21 cellular contexts compared by ENCODE assay signal in the genomic region with DNA sequence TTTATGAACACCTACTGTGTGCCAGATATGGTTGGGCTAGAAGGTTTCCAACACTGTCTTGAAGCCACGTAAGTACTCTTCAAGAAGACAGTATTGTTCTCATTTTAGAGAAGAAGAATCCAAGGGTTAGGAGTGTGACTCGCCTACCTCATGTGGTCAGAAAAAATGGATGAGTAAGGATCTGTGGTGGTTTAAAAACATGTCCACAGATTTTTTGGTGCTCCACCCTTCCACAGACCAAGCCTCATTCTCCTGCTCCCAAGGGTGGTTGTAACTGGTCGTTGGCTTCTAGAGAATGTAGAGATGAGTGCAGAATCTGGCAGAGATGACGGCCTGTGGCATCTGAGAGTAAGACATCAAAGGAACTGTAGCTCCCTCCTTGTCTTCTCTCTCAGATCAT.
DNase-seq lines count a peak whose midpoint lies in the region; ATAC-seq lines count a peak whose summit lies in the region.
"Had no signal": no experiment of that assay in that cellular context is flagged by ENCODE, and none has a peak within 500 bp of the region (broad histone marks: within the 10 kb centered on the region; RNA-seq: fewer than 3 reads in every experiment).

No MANE protein-coding gene starts in this region.

- no peaks in the 10 kb centered on the region for H3K9me3 Mint-ChIP-seq in stimulated activated naive CD8-positive, alpha-beta T cell treated with anti-CD3 and anti-CD28 coated beads, Interleukin-15, amount 100 ng/mL, for 72 hours
- H3K9me3 Mint-ChIP-seq: activated naive CD4-positive, alpha-beta T cell treated with anti-CD3 and anti-CD28 coated beads, Interleukin-2, amount 10 ng/mL, durations not matched to agents 7 days and 5 days had no signal

- H3K9me3 ChIP-seq in adipocyte (ENCODE audit: control insufficient read depth, low read length): no peaks in the 10 kb centered on the region
- H3K9me3 ChIP-seq: A549, psoas muscle had no signal

- H3K36me3 ChIP-seq in adipocyte (ENCODE audit: control insufficient read depth, insufficient read depth, low read length, severe bottlenecking): no peaks in the 10 kb centered on the region
- H3K36me3 ChIP-seq: WERI-Rb-1 had no signal

- ATAC-seq in stimulated activated naive CD8-positive, alpha-beta T cell treated with anti-CD3 and anti-CD28 coated beads, Interleukin-15, amount 100 ng/mL, for 72 hours: no peak
- ATAC-seq: A549, psoas muscle, T-helper 17 cell had no signal

- no peak overlapping the region for H3K4me3 ChIP-seq in adipocyte (ENCODE audit: low read length)
- H3K4me3 ChIP-seq: A549, psoas muscle, smooth muscle cell had no signal

- H3K27me3 Mint-ChIP-seq in stimulated activated naive CD8-positive, alpha-beta T cell treated with anti-CD3 and anti-CD28 coated beads, Interleukin-15, amount 100 ng/mL, for 72 hours: no peaks in the 10 kb centered on the region
- H3K27me3 Mint-ChIP-seq: activated naive CD4-positive, alpha-beta T cell treated with anti-CD3 and anti-CD28 coated beads, Interleukin-2, amount 10 ng/mL, durations not matched to agents 7 days and 5 days; T-helper 17 cell had no signal

- H3K27me3 ChIP-seq in adipocyte (replicated peaks; ENCODE audit: control insufficient read depth, insufficient read depth, low read length): no peaks in the 10 kb centered on the region

- no peaks in the 10 kb centered on the region for H3K4me1 ChIP-seq in adipocyte (ENCODE audit: control insufficient read depth, insufficient read depth, low read length)

- no peak overlapping the region for H3K27ac Mint-ChIP-seq in stimulated activated naive CD8-positive, alpha-beta T cell treated with anti-CD3 and anti-CD28 coated beads, Interleukin-15, amount 100 ng/mL, for 72 hours
- H3K27ac Mint-ChIP-seq: activated naive CD4-positive, alpha-beta T cell treated with anti-CD3 and anti-CD28 coated beads, Interleukin-2, amount 10 ng/mL, durations not matched to agents 7 days and 5 days; T-helper 17 cell had no signal

- H3K4me3 Mint-ChIP-seq in stimulated activated naive CD8-positive, alpha-beta T cell treated with anti-CD3 and anti-CD28 coated beads, Interleukin-15, amount 100 ng/mL, for 72 hours: no peak overlapping the region
- H3K4me3 Mint-ChIP-seq: activated naive CD4-positive, alpha-beta T cell treated with anti-CD3 and anti-CD28 coated beads, Interleukin-2, amount 10 ng/mL, durations not matched to agents 7 days and 5 days; T-helper 17 cell had no signal

- H3K9ac ChIP-seq in adipocyte (ENCODE audit: low read length): no peak overlapping the region

- peaks cover 8% of the 10 kb centered on the region for H3K4me1 Mint-ChIP-seq in stimulated activated naive CD8-positive, alpha-beta T cell treated with anti-CD3 and anti-CD28 coated beads, Interleukin-15, amount 100 ng/mL, for 72 hours
- H3K4me1 Mint-ChIP-seq: activated naive CD4-positive, alpha-beta T cell treated with anti-CD3 and anti-CD28 coated beads, Interleukin-2, amount 10 ng/mL, durations not matched to agents 7 days and 5 days had no signal

- DNase-seq in AG08395 (ENCODE audit: low spot score): peak; percentile 81
- peak; percentile 26 for DNase-seq in HS-5 (ENCODE audit: low read depth)
- peak; percentile 14 for DNase-seq in adipocyte (ENCODE audit: low read depth)
- DNase-seq in hepatic stellate cell (ENCODE audit: low spot score): peak; percentile 62
- DNase-seq in stimulated activated naive CD8-positive, alpha-beta T cell treated with anti-CD3 and anti-CD28 coated beads, Interleukin-15, amount 100 ng/mL, for 72 hours: no peak
- no peak for DNase-seq in pons (ENCODE audit: low spot score)
- no peak for DNase-seq in DMS 273 treated with DMSO at 0.1 percent for 48 hours (lab: John Stamatoyannopoulos, UW)
- no peak for DNase-seq in superior temporal gyrus (ENCODE audit: extremely low spot score)
- DNase-seq: activated CD4-positive, alpha-beta T cell treated with anti-CD3 and anti-CD28 coated beads, Interleukin-2, amount 50 U/mL, for 48 hours; activated naive CD4-positive, alpha-beta T cell treated with anti-CD3 and anti-CD28 coated beads, Interleukin-2, amount 10 ng/mL, durations not matched to agents 7 days and 5 days; activated T-cell treated with anti-CD3 and anti-CD28 coated beads for 4 hours; GDM1; Karpas-422; mesendoderm; NCI-H526 treated with DMSO at 0.1 percent for 48 hours; psoas muscle; stimulated activated CD4-positive, alpha-beta T cell treated with anti-CD3 and anti-CD28 coated beads, Interleukin-4, amount 100 ng/mL, for 24 hours; T-helper 17 cell; WERI-Rb-1 had no signal

Comparison
In these comparisons a context has a peak if more than half of its experiments do, and no peak if none do; other contexts are left out.
1. DNase-seq: peak in AG08395 (single experiment), HS-5 (single experiment), adipocyte (single experiment) and hepatic stellate cell (single experiment); none in stimulated activated naive CD8-positive, alpha-beta T cell treated with anti-CD3 and anti-CD28 coated beads, Interleukin-15, amount 100 ng/mL, for 72 hours (0 of 2), pons (single experiment), DMS 273 treated with DMSO at 0.1 percent for 48 hours (single experiment) and superior temporal gyrus (single experiment).